9 cellular contexts compared by ENCODE assay signal in the genomic region with DNA sequence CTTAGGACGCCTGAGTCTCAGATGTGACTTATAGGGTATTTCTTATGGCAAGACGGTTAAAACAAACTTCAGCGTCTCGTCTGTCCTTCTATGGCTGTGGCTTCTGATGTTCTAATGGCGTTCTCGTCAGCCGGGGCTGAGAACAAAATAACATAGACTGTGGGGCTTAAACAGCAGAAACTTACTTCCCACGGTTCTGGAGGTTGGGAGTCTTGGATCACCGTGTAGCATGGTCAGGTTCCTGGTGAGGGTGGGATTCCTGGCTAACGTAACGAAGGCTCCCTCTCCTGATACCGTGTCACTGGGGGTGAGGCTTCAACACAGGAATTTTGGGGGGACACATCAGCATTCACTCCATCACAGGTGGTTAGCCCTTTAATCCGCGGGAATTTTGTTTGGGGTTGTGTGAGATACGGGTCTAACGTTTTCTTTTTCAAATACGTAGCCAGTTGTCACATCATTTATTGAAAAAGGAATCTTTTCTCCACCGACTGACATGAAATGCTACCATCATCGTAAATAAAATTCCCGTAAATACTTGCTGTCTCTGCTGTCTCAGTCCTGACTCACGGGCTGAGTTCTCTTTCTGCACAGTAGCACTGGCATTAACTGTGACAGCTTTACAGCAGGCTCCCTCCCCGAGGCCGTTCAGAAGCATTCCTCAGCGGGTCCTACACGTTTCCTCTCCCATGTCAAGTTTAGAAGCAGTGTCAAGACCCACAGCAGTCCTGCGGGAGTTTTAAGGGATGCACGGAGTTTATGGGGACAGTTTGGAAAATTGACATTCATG. TPM values are rescaled to one million over a fixed set of nuclear protein-coding genes. Genes with fewer than 3 reads are reported as not detected.
A peak's percentile ranks its signal among the peaks of the same experiment; 100 is the strongest.
DNase-seq lines count a peak whose midpoint lies in the region; ATAC-seq and TF ChIP-seq lines count a peak whose summit lies in the region.
"Had no signal": no experiment of that assay in that cellular context is flagged by ENCODE, and none has a peak within 500 bp of the region (broad histone marks: within the 10 kb centered on the region; RNA-seq: fewer than 3 reads in every experiment).

No MANE protein-coding gene starts in this region.

- peak overlapping the region; percentile 99 for H3K27ac Mint-ChIP-seq in osteocyte (ENCODE audit: unreplicated experiment)

- peaks cover 5% of the 10 kb centered on the region for H3K9me3 Mint-ChIP-seq in osteocyte (ENCODE audit: unreplicated experiment)

- peaks cover 7% of the 10 kb centered on the region for H3K36me3 Mint-ChIP-seq in osteocyte (ENCODE audit: unreplicated experiment)

- H3K4me1 ChIP-seq in SJSA1 (replicated peaks) (peaks cover 65% of the 10 kb centered on the region), esophagus muscularis mucosa (peaks cover 53 to 70% (median 62%) of the 10 kb centered on the region in 4 donors)

- 80% methylated on average over 27 of the region's 27 CpGs for WGBS in esophagus muscularis mucosa

- peak overlapping the region; percentile 4 for H3K4me3 Mint-ChIP-seq in osteocyte (ENCODE audit: unreplicated experiment)

- peaks cover 84% of the 10 kb centered on the region for H3K4me1 Mint-ChIP-seq in osteocyte (ENCODE audit: unreplicated experiment)

- H3K4me3 ChIP-seq in SJSA1 (no peak overlapping the region), esophagus muscularis mucosa (no peak overlapping the region)

- H3K9me3 ChIP-seq in SJSA1 (replicated peaks), result no peaks in the 10 kb centered on the region
- no peaks in the 10 kb centered on the region for H3K9me3 ChIP-seq in esophagus muscularis mucosa

- no peak for TF ChIP-seq POLR2A in esophagus muscularis mucosa (IDR thresholded peaks at IDR 0.05; ENCODE audit: low read depth)

- ATAC-seq in GM18517 (IDR thresholded peaks at IDR 0.05; ENCODE audit: unreplicated experiment), result no peak

- H3K27me3 ChIP-seq in SJSA1 (replicated peaks) (no peaks in the 10 kb centered on the region), esophagus muscularis mucosa (no peaks in the 10 kb centered on the region)

- TF ChIP-seq CTCF in esophagus muscularis mucosa (IDR thresholded peaks at IDR 0.05) (no peak), osteocyte (IDR thresholded peaks at IDR 0.05) (no peak)

- H3K27ac ChIP-seq in SJSA1 (peak overlapping the region; percentile 92), esophagus muscularis mucosa (replicated peaks in 1 of 4) (peak overlapping the region; percentile 85 to 93 (median 90))

- peak; percentile 87 for DNase-seq in AG08395 (ENCODE audit: low spot score)
- DNase-seq in SJSA1 (ENCODE audit: low read depth in 1 of 2, low spot score in 2 of 2), result peak; percentile 75 to 82
- no peak for DNase-seq in esophagus muscularis mucosa (ENCODE audit: extremely low spot score)
- DNase-seq in osteocyte (ENCODE audit: extremely low spot score, unreplicated experiment), result peak; percentile 83
- no peak for DNase-seq in Ammon's horn (ENCODE audit: low spot score)
- no peak for DNase-seq in activated CD4-positive, alpha-beta T cell treated with anti-CD3 and anti-CD28 coated beads for 48 hours
- no peak for DNase-seq in DMS79 (lab: John Stamatoyannopoulos, UW)
- DNase-seq: activated CD4-positive, alpha-beta T cell treated with anti-CD3 and anti-CD28 coated beads for 4 hours had no signal

- no peak for TF ChIP-seq EP300 in esophagus muscularis mucosa (IDR thresholded peaks at IDR 0.05)

- H3K27me3 Mint-ChIP-seq in osteocyte (ENCODE audit: unreplicated experiment), result no peaks in the 10 kb centered on the region

- H3K36me3 ChIP-seq in SJSA1, result peaks cover 6% of the 10 kb centered on the region
- no peaks in the 10 kb centered on the region for H3K36me3 ChIP-seq in esophagus muscularis mucosa

- intact Hi-C loops in esophagus muscularis mucosa (cut with DNase I), result no loop called here

RNA-seq across cellular contexts. Expression of a gene that starts 8.1 kb away (rescaled TPM):
- 32.6 and 42.0 TPM in 2 replicates for total RNA-seq in SJSA1 (2014; rRNA removed; shearing (Covaris generic))
- 10 to 100 TPM; 15.8 to 21.6 (median 18.7) TPM for total RNA-seq in esophagus muscularis mucosa
- 62.7 and 63.7 TPM in 2 replicates for total RNA-seq in osteocyte

Comparison
In these comparisons a context has a peak if more than half of its experiments do, and no peak if none do; other contexts are left out.
1. DNase-seq: peak in AG08395 (single experiment), SJSA1 (2 of 2) and osteocyte (single experiment); none in esophagus muscularis mucosa (single experiment), Ammon's horn (single experiment), activated CD4-positive, alpha-beta T cell treated with anti-CD3 and anti-CD28 coated beads for 48 hours (single experiment) and DMS79 (single experiment).